In the genomic region with DNA sequence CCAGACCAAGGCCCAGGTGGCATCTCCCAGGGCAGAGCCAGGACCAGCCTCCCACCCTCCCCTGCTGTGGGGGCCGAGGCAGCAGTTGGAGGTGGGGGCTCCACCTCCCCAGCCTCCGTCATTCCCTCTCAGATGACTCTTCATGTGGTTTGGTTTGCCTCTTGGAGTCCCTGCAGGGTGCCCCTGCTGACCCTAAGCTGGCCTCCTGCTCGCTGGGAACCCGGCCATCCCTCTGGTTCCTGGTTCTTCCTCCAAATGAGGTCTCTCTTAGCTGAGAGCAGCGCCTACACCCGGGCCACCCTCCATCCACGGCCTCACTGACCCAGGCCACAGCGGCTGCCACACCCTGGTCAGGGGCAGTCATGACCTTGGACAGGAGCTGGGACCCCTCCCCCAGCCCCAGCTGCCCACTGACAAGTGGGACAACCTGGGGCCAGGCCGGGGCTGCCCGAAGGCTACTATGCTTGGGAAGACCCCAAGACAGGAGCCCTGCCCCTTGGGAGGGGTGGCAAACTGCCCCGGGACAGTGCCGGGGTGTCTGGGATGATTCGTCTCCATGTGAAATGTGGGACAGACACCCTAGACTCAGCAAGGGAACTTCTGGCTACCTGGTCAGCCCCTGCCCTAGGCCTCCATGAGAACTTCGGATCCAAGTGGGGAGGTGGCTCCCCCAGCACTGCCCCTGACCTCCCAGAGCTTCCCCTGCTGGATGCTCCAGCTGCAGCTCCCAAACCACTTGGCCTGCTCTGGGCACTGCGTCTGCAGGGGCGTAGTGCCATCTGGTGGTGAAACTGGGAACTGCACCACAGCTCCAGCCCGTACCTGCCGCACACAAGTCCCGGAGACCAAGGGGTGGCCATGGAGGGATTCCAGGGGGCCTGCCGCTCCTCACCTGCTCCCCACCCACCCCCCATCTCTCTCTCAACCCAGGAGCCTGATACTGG, we compare ENCODE assay signal across 8 cellular contexts.
A peak's percentile ranks its signal among the peaks of the same experiment; 100 is the strongest.
DNase-seq lines count a peak whose midpoint lies in the region; ATAC-seq and TF ChIP-seq lines count a peak whose summit lies in the region.

No MANE protein-coding gene starts in this region.

- peak; percentile 97 for TF ChIP-seq CTCF in A673 (conservative IDR thresholded peaks at IDR 0.05; ENCODE audit: low read depth, low read length)

- no peaks in the 10 kb centered on the region for H3K9me3 ChIP-seq in A673 (ENCODE audit: low read depth, low read length, poor library complexity, severe bottlenecking)

- intact Hi-C loops in A673 (cut with micrococcal nuclease; ENCODE audit: unreplicated experiment) = loop anchor here (5.0 kb wide), 3 partner anchors 68 to 428 kb away; no protein-coding TSS in a partner anchor

- no peak overlapping the region for H3K4me3 ChIP-seq in A673 (ENCODE audit: low read depth, low read length, poor library complexity, severe bottlenecking)

- ATAC-seq in activated CD4-positive, CD25-positive, alpha-beta regulatory T cell treated with anti-CD3 and anti-CD28 coated beads, Interleukin-2, amount 50 U/mL, for 24 hours = peak; percentile 77 to 80
- ATAC-seq in central memory CD8-positive, alpha-beta T cell (replicated peaks; ENCODE audit: extremely low read depth, poor library complexity, severe bottlenecking) = peak; percentile 70
- ATAC-seq in GM18498 (IDR thresholded peaks at IDR 0.05; ENCODE audit: unreplicated experiment) = no peak

- no peaks in the 10 kb centered on the region for H3K4me1 ChIP-seq in A673 (ENCODE audit: insufficient read depth, low read length, poor library complexity, severe bottlenecking)

- H3K27me3 ChIP-seq in A673 (replicated peaks; ENCODE audit: insufficient read depth, low read depth, low read length, poor library complexity) (no peaks in the 10 kb centered on the region), layer of hippocampus (ENCODE audit: control insufficient read depth, insufficient read depth, low read length) (no peaks in the 10 kb centered on the region)

- no TSS peak for BruUV-seq in A673 (replicated peaks; lab: Mats Ljungman, UMichigan)

- no peaks in the 10 kb centered on the region for H3K36me3 ChIP-seq in A673 (ENCODE audit: insufficient read depth, low read length, poor library complexity, severe bottlenecking)

- H3K4me1 Mint-ChIP-seq in central memory CD8-positive, alpha-beta T cell = no peaks in the 10 kb centered on the region

- CTCF ChIA-PET in A673 (lab: Charles Lee) = interaction anchor here (0.5 to 1.3 kb wide), 16 partner anchors 8 to 923 kb away, joined by 3 to 11 read pairs (median 4); partner anchors contain the start of gene GNAZ

- POLR2A ChIA-PET in A673 (lab: Charles Lee; ENCODE audit: low non-redundant PET) = interaction anchor here (0.7 kb wide), 1 partner anchor 616 kb away, joined by 3 read pairs; no protein-coding TSS in a partner anchor

- H3K27ac ChIP-seq in A673 (ENCODE audit: low read depth, low read length, poor library complexity, severe bottlenecking) = no peak overlapping the region
- peak overlapping the region; percentile 18 for H3K27ac ChIP-seq in layer of hippocampus (ENCODE audit: low read depth, low read length)

- H3K36me3 Mint-ChIP-seq in central memory CD8-positive, alpha-beta T cell (ENCODE audit: insufficient read depth) = peaks cover 4% of the 10 kb centered on the region

- no peaks in the 10 kb centered on the region for H3K9me3 Mint-ChIP-seq in central memory CD8-positive, alpha-beta T cell

- DNase-seq in A673 (ENCODE audit: low spot score) = peak; percentile 81
- DNase-seq in GM19238 (ENCODE audit: insufficient read length, low spot score) = peak; percentile 93
- DNase-seq in NCI-H2227 treated with DMSO at 0.1 percent for 48 hours (lab: John Stamatoyannopoulos, UW) = peak; percentile 65
- peak; percentile 67 to 84 for DNase-seq in central memory CD8-positive, alpha-beta T cell (ENCODE audit: low spot score in 2 of 2)
- peak; percentile 89 to 90 for DNase-seq in stimulated activated CD4-positive, alpha-beta T cell treated with anti-CD3 and anti-CD28 coated beads, Interleukin-2, amount 100 ng/mL, for 24 hours

- no peak overlapping the region for H3K27ac Mint-ChIP-seq in central memory CD8-positive, alpha-beta T cell (ENCODE audit: low read depth)

- peaks cover 9% of the 10 kb centered on the region for H3K27me3 Mint-ChIP-seq in central memory CD8-positive, alpha-beta T cell

- no peak overlapping the region for H3K4me3 Mint-ChIP-seq in central memory CD8-positive, alpha-beta T cell
